In the genomic region with DNA sequence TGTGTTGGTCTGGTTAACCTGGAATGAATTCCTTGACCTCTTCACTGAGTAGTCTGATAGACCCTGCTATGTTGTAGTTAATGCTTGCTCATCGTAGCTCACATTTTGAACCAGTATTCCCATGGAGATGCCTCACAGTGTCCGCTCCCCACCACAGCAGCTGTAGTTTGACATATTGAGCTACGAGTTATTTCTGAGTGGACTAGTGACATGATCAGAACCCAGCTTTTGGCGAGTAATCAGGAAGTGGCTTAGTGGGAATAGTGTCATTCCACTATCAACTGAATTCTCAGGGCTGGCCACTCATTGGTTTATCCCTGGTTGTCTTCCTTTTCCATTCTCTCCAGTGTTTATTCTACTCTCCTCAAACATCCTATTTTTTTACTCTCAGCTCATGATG, we compare ENCODE assay signal across 15 cellular contexts.
DNase-seq lines count a peak whose midpoint lies in the region; ATAC-seq lines count a peak whose summit lies in the region.
"Had no signal": no experiment of that assay in that cellular context is flagged by ENCODE, and none has a peak within 500 bp of the region (broad histone marks: within the 10 kb centered on the region; RNA-seq: fewer than 3 reads in every experiment).

No MANE protein-coding gene starts in this region.

- intact Hi-C loops in posterior cingulate gyrus (cut with DNase I): no loop called here
- intact Hi-C loops in left colon (cut with DNase I, micrococcal nuclease): no loop called here

- no peak for ATAC-seq in GM21576 (IDR thresholded peaks at IDR 0.05; ENCODE audit: unreplicated experiment)
- ATAC-seq in left colon: no peak

- DNase-seq in HT1080 (ENCODE audit: low read depth) (peak; percentile 62), amniotic epithelial cell (ENCODE audit: low read depth) (peak; percentile 6), kidney tubule cell (ENCODE audit: low spot score) (peak; percentile 53), posterior cingulate gyrus (no peak), left colon (no peak)
- DNase-seq in activated CD8-positive, alpha-beta memory T cell treated with anti-CD3 and anti-CD28 coated beads, Interleukin-2, amount 50 U/mL, for 48 hours: no peak
- DNase-seq: BE2C; CD4-positive, alpha-beta memory T cell; DMS79 treated with DMSO at 0.1 percent for 48 hours; NCI-H1436 treated with DMSO at 0.1 percent for 48 hours; NCI-H2081 treated with DMSO at 0.1 percent for 48 hours; NCI-H526; NK-92 treated with Interleukin-12 subunit alpha and Interleukin-12 subunit beta, amount 100 ng/mL, for 24 hours; OCI-M1 had no signal

Comparison
In these comparisons a context has a peak if more than half of its experiments do, and no peak if none do; other contexts are left out.
1. DNase-seq: peak in HT1080 (single experiment), amniotic epithelial cell (single experiment) and kidney tubule cell (single experiment); none in posterior cingulate gyrus (0 of 10), activated CD8-positive, alpha-beta memory T cell treated with anti-CD3 and anti-CD28 coated beads, Interleukin-2, amount 50 U/mL, for 48 hours (single experiment) and left colon (0 of 2).